ENCODE assay signal across 29 cellular contexts in genomic region chr2:6008186-6008585, GRCh38.
"Had no signal": no experiment of that assay in that cellular context is flagged by ENCODE, and none has a peak within 500 bp of the region (broad histone marks: within the 10 kb centered on the region; RNA-seq: fewer than 3 reads in every experiment).

No MANE protein-coding gene starts in this region.

- H3K36me3 Mint-ChIP-seq: activated CD4-positive, alpha-beta memory T cell treated with anti-CD3 and anti-CD28 coated beads for 36 hours; activated naive CD4-positive, alpha-beta T cell treated with anti-CD3 and anti-CD28 coated beads, Interleukin-2, amount 10 ng/mL, durations not matched to agents 7 days and 5 days; activated naive CD8-positive, alpha-beta T cell had no signal

- H3K27ac Mint-ChIP-seq: activated B cell treated with CpG ODN at 0.5 μM for 24 hours; activated CD4-positive, alpha-beta memory T cell treated with anti-CD3 and anti-CD28 coated beads for 36 hours; activated naive CD4-positive, alpha-beta T cell treated with anti-CD3 and anti-CD28 coated beads, Interleukin-2, amount 10 ng/mL, durations not matched to agents 7 days and 5 days; activated naive CD8-positive, alpha-beta T cell; activated naive CD8-positive, alpha-beta T cell treated with anti-CD3 and anti-CD28 coated beads, Interleukin-2, amount 50 U/mL, for 24 hours; activated T-helper 1 cell treated with anti-CD3 and anti-CD28 coated beads, Interleukin-12 subunit alpha, Interleukin-12 subunit beta, Interleukin-2, Interleukin-4 antibody, amounts not matched to agents 30 ng/mL and 10 ng/mL and 1 ng/mL, durations not matched to agents 14 hours and 24 hours and 36 hours had no signal

- H3K4me3 Mint-ChIP-seq: activated B cell treated with CpG ODN at 0.5 μM for 24 hours; activated CD4-positive, alpha-beta memory T cell treated with anti-CD3 and anti-CD28 coated beads for 36 hours; activated naive CD4-positive, alpha-beta T cell treated with anti-CD3 and anti-CD28 coated beads, Interleukin-2, amount 10 ng/mL, durations not matched to agents 7 days and 5 days; activated naive CD8-positive, alpha-beta T cell; activated naive CD8-positive, alpha-beta T cell treated with anti-CD3 and anti-CD28 coated beads, Interleukin-2, amount 50 U/mL, for 24 hours; activated T-cell treated with anti-CD3 and anti-CD28 coated beads, Interleukin-2, amount 50 U/mL, for 4 hours; activated T-helper 1 cell treated with anti-CD3 and anti-CD28 coated beads, Interleukin-12 subunit alpha, Interleukin-12 subunit beta, Interleukin-2, Interleukin-4 antibody, amounts not matched to agents 30 ng/mL and 10 ng/mL and 1 ng/mL, durations not matched to agents 14 hours and 24 hours and 36 hours had no signal

- DNase-seq: activated B cell treated with CpG ODN at 0.5 μM for 24 hours; activated CD4-positive, alpha-beta memory T cell treated with anti-CD3 and anti-CD28 coated beads for 36 hours; activated CD4-positive, alpha-beta T cell treated with anti-CD3 and anti-CD28 coated beads for 4 hours; activated CD4-positive, alpha-beta T cell treated with anti-CD3 and anti-CD28 coated beads, Interleukin-2, amount 50 U/mL, for 1 hour; activated CD4-positive, CD25-positive, alpha-beta regulatory T cell treated with anti-CD3 and anti-CD28 coated beads, Interleukin-2, amount 50 U/mL, for 72 hours; activated CD8-positive, alpha-beta memory T cell treated with anti-CD3 and anti-CD28 coated beads, Interleukin-2, amount 50 U/mL, for 4 hours; activated naive CD4-positive, alpha-beta T cell treated with anti-CD3 and anti-CD28 coated beads, Interleukin-2, amount 10 ng/mL, durations not matched to agents 7 days and 5 days; activated naive CD8-positive, alpha-beta T cell treated with anti-CD3 and anti-CD28 coated beads, Interleukin-2, amount 50 U/mL, for 24 hours; activated T-cell treated with anti-CD3 and anti-CD28 coated beads for 4 hours; activated T-cell treated with anti-CD3 and anti-CD28 coated beads, Interleukin-2, amount 50 U/mL, for 4 hours; anterior cingulate cortex; brain microvascular endothelial cell; central memory CD4-positive, alpha-beta T cell; MM.1S; MV-4-11; NCI-H1092; NCI-H1436 treated with DMSO at 0.1 percent for 48 hours; NCI-H187 treated with DMSO at 0.1 percent for 48 hours; NCI-H2081; NCI-H510A treated with DMSO at 0.1 percent for 48 hours; NCI-H748 treated with DMSO at 0.1 percent for 48 hours; OCI-M1; Right ventricle myocardium superior; SW 1271; T-helper 1 cell; T-helper 2 cell; T-helper 9 cell had no signal

- ATAC-seq: activated naive CD8-positive, alpha-beta T cell treated with anti-CD3 and anti-CD28 coated beads, Interleukin-2, amount 50 U/mL, for 24 hours; activated T-cell treated with anti-CD3 and anti-CD28 coated beads, Interleukin-2, amount 50 U/mL, for 4 hours had no signal

- H3K9me3 Mint-ChIP-seq: activated B cell treated with CpG ODN at 0.5 μM for 24 hours; activated naive CD4-positive, alpha-beta T cell treated with anti-CD3 and anti-CD28 coated beads, Interleukin-2, amount 10 ng/mL, durations not matched to agents 7 days and 5 days; activated naive CD8-positive, alpha-beta T cell treated with anti-CD3 and anti-CD28 coated beads, Interleukin-2, amount 50 U/mL, for 24 hours; activated T-helper 1 cell treated with anti-CD3 and anti-CD28 coated beads, Interleukin-12 subunit alpha, Interleukin-12 subunit beta, Interleukin-2, Interleukin-4 antibody, amounts not matched to agents 30 ng/mL and 10 ng/mL and 1 ng/mL, durations not matched to agents 14 hours and 24 hours and 36 hours had no signal

- H3K4me1 Mint-ChIP-seq: activated B cell treated with CpG ODN at 0.5 μM for 24 hours; activated naive CD4-positive, alpha-beta T cell treated with anti-CD3 and anti-CD28 coated beads, Interleukin-2, amount 10 ng/mL, durations not matched to agents 7 days and 5 days; activated naive CD8-positive, alpha-beta T cell treated with anti-CD3 and anti-CD28 coated beads, Interleukin-2, amount 50 U/mL, for 24 hours had no signal

- H3K27me3 Mint-ChIP-seq: activated B cell treated with CpG ODN at 0.5 μM for 24 hours; activated CD4-positive, alpha-beta memory T cell treated with anti-CD3 and anti-CD28 coated beads for 36 hours; activated naive CD4-positive, alpha-beta T cell treated with anti-CD3 and anti-CD28 coated beads, Interleukin-2, amount 10 ng/mL, durations not matched to agents 7 days and 5 days had no signal
